11 cellular contexts compared by ENCODE assay signal in the genomic region with DNA sequence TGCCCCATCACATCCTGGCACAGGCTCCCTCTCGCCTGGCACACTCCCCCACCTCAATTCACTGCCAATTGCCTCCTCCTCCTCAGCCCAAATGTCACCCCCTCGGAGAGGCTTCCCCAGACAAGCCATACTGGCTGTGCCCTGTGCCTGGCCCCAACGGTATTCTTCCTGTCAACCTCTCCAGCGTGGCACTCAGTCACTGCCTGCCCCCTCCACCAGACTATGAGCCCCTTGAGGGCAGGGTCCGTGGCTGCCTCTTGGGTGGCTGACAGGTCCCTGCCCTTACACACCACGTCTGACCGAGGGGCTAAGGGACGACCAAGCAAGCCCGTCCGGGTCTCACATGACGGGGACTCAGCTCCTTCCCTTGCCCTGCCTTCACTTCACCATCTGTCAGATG.
DNase-seq lines count a peak whose midpoint lies in the region; ATAC-seq and TF ChIP-seq lines count a peak whose summit lies in the region.
"Had no signal": no experiment of that assay in that cellular context is flagged by ENCODE, and none has a peak within 500 bp of the region (broad histone marks: within the 10 kb centered on the region; RNA-seq: fewer than 3 reads in every experiment).

No MANE protein-coding gene starts in this region.

- intact Hi-C loops in psoas muscle (cut with DNase I), result loop anchor here (2.0 to 10.0 kb wide), 6 partner anchors 57 to 212 kb away; no protein-coding TSS in a partner anchor

- no peak overlapping the region for H3K9ac ChIP-seq in smooth muscle cell (ENCODE audit: low read depth)

- DNase-seq in activated CD8-positive, alpha-beta T cell treated with anti-CD3 and anti-CD28 coated beads, Interleukin-2, amount 10 ng/mL, durations not matched to agents 7 days and 5 days, result no peak
- no peak for DNase-seq in immature natural killer cell
- DNase-seq in psoas muscle, result no peak
- DNase-seq in smooth muscle cell (lab: John Stamatoyannopoulos, UW; ENCODE audit: unreplicated experiment), result no peak
- DNase-seq in foreskin fibroblast, result no peak
- no peak for DNase-seq in stimulated activated CD4-positive, alpha-beta T cell treated with anti-CD3 and anti-CD28 coated beads, Interleukin-4, amount 100 ng/mL, for 24 hours
- no peak for DNase-seq in retina
- DNase-seq: activated effector memory CD4-positive, alpha-beta T cell treated with Interleukin-2 at 50 U/mL for 16 hours; NCI-H187 treated with DMSO at 0.1 percent for 48 hours; OCI-M1 had no signal

- H3K4me1 Mint-ChIP-seq in activated CD8-positive, alpha-beta T cell treated with anti-CD3 and anti-CD28 coated beads, Interleukin-2, amount 10 ng/mL, durations not matched to agents 7 days and 5 days (ENCODE audit: low read depth), result peaks cover 57% of the 10 kb centered on the region
- H3K4me1 Mint-ChIP-seq in immature natural killer cell, result peaks cover 57 to 73% of the 10 kb centered on the region in 2 donors

- H3K36me3 ChIP-seq in psoas muscle (ENCODE audit: insufficient read depth in 1 of 2, low read depth in 1 of 2) (peaks cover 0 to under 1% of the 10 kb centered on the region in 2 donors), smooth muscle cell (ENCODE audit: low read depth) (no peaks in the 10 kb centered on the region)

- no peak overlapping the region for H3K4me2 ChIP-seq in smooth muscle cell

- H3K27me3 Mint-ChIP-seq in activated CD8-positive, alpha-beta T cell treated with anti-CD3 and anti-CD28 coated beads, Interleukin-2, amount 10 ng/mL, durations not matched to agents 7 days and 5 days (ENCODE audit: low read depth), result no peaks in the 10 kb centered on the region
- H3K27me3 Mint-ChIP-seq in immature natural killer cell (ENCODE audit: low read depth in 3 of 3), result peaks cover 0 to 12% (median 2%) of the 10 kb centered on the region in 3 donors

- no peak overlapping the region for H2AFZ ChIP-seq in smooth muscle cell (ENCODE audit: low read depth)

- 30 to 51% (median 34%) methylated on average over 11 of the region's 11 CpGs for WGBS in psoas muscle, 3 donors
- WGBS in smooth muscle cell (ENCODE audit: low lambda C conversion rate), result 92% methylated on average over 10 of the region's 11 CpGs

- no peaks in the 10 kb centered on the region for H3K9me3 Mint-ChIP-seq in activated CD8-positive, alpha-beta T cell treated with anti-CD3 and anti-CD28 coated beads, Interleukin-2, amount 10 ng/mL, durations not matched to agents 7 days and 5 days (ENCODE audit: insufficient read depth)
- H3K9me3 Mint-ChIP-seq in immature natural killer cell, result no peaks in the 10 kb centered on the region

- peaks cover 85% of the 10 kb centered on the region for H3K4me1 ChIP-seq in psoas muscle
- H3K4me1 ChIP-seq in smooth muscle cell (ENCODE audit: low read depth), result peaks cover 23% of the 10 kb centered on the region

- H3K27ac ChIP-seq in C4-2B, result peak overlapping the region; percentile 1; the same call in 1 of the 2 replicates
- H3K27ac ChIP-seq in psoas muscle, result peak overlapping the region; percentile 87
- no peak overlapping the region for H3K27ac ChIP-seq in smooth muscle cell (ENCODE audit: low read depth)

- H3K4me3 ChIP-seq in psoas muscle (no peak overlapping the region), smooth muscle cell (no peak overlapping the region), foreskin fibroblast (ENCODE audit: low read depth in 1 of 2, low read length in 2 of 2) (no peak overlapping the region)

- peaks cover 16% of the 10 kb centered on the region for H3K36me3 Mint-ChIP-seq in activated CD8-positive, alpha-beta T cell treated with anti-CD3 and anti-CD28 coated beads, Interleukin-2, amount 10 ng/mL, durations not matched to agents 7 days and 5 days (ENCODE audit: low read depth)
- peaks cover 0 to 4% (median 0%) of the 10 kb centered on the region in 3 donors for H3K36me3 Mint-ChIP-seq in immature natural killer cell

- peaks cover 1% of the 10 kb centered on the region for H3F3A ChIP-seq in smooth muscle cell (ENCODE audit: low read depth)

- peaks cover 39% of the 10 kb centered on the region for H3K79me2 ChIP-seq in smooth muscle cell (ENCODE audit: low read depth)

- H3K27me3 ChIP-seq in psoas muscle (ENCODE audit: insufficient read depth in 3 of 3, low read length in 2 of 3), result no peaks in the 10 kb centered on the region
- no peaks in the 10 kb centered on the region for H3K27me3 ChIP-seq in smooth muscle cell (ENCODE audit: low read depth)

- POLR2A ChIA-PET in activated CD8-positive, alpha-beta T cell treated with anti-CD3 and anti-CD28 coated beads, Interleukin-2, amount 10 ng/mL, durations not matched to agents 7 days and 5 days (lab: Charles Lee), result interaction anchor here (0.9 to 1.2 kb wide), 2 partner anchors 10 to 11 kb away, joined by 3 to 4 read pairs; no protein-coding TSS in a partner anchor

- CTCF ChIA-PET in activated CD8-positive, alpha-beta T cell treated with anti-CD3 and anti-CD28 coated beads, Interleukin-2, amount 10 ng/mL, durations not matched to agents 7 days and 5 days (lab: Charles Lee), result no interaction called here

- peak overlapping the region; percentile 77 for H3K27ac Mint-ChIP-seq in activated CD8-positive, alpha-beta T cell treated with anti-CD3 and anti-CD28 coated beads, Interleukin-2, amount 10 ng/mL, durations not matched to agents 7 days and 5 days
- H3K27ac Mint-ChIP-seq in immature natural killer cell, result peak overlapping the region in 5 of 6 donors; percentile 16 to 80 (median 39)

- no peak for ATAC-seq in activated CD8-positive, alpha-beta T cell treated with anti-CD3 and anti-CD28 coated beads, Interleukin-2, amount 10 ng/mL, durations not matched to agents 7 days and 5 days
- ATAC-seq in psoas muscle, result no peak

- H3K9me3 ChIP-seq in psoas muscle (no peaks in the 10 kb centered on the region), smooth muscle cell (replicated peaks; ENCODE audit: low read depth) (no peaks in the 10 kb centered on the region)

- H3K4me3 Mint-ChIP-seq in activated CD8-positive, alpha-beta T cell treated with anti-CD3 and anti-CD28 coated beads, Interleukin-2, amount 10 ng/mL, durations not matched to agents 7 days and 5 days, result no peak overlapping the region
- H3K4me3 Mint-ChIP-seq in immature natural killer cell, result no peak overlapping the region

- no peak for TF ChIP-seq CTCF in C4-2B (conservative IDR thresholded peaks at IDR 0.05)
- no peak for TF ChIP-seq CTCF in psoas muscle (IDR thresholded peaks at IDR 0.05)
- TF ChIP-seq CTCF in smooth muscle cell (IDR thresholded peaks at IDR 0.05; ENCODE audit: borderline replicate concordance, insufficient read depth, poor library complexity, severe bottlenecking), result no peak
- no peak for TF ChIP-seq CTCF in foreskin fibroblast (IDR thresholded peaks at IDR 0.05; ENCODE audit: low read depth, low read length)

- peaks cover 69% of the 10 kb centered on the region for H4K20me1 ChIP-seq in smooth muscle cell (ENCODE audit: low read depth)
